ENCODE assay signal across 21 cellular contexts in genomic region chr12:104079024-104079423, GRCh38. TPM values are rescaled to one million over a fixed set of nuclear protein-coding genes. Genes with fewer than 3 reads are reported as not detected.
A peak's percentile ranks its signal among the peaks of the same experiment; 100 is the strongest.
DNase-seq lines count a peak whose midpoint lies in the region; ATAC-seq and TF ChIP-seq lines count a peak whose summit lies in the region.
"Had no signal": no experiment of that assay in that cellular context is flagged by ENCODE, and none has a peak within 500 bp of the region (broad histone marks: within the 10 kb centered on the region; RNA-seq: fewer than 3 reads in every experiment).

No MANE protein-coding gene starts in this region.

- H3K9me3 ChIP-seq in left ventricle myocardium inferior (replicated peaks) (no peaks in the 10 kb centered on the region), heart right ventricle (no peaks in the 10 kb centered on the region)
- H3K9me3 ChIP-seq: A549 had no signal

- intact Hi-C loops in Right ventricle myocardium inferior (cut with DNase I), result no loop called here
- intact Hi-C loops in left ventricle myocardium inferior (cut with micrococcal nuclease), result no loop called here
- intact Hi-C loops in heart right ventricle (cut with DNase I), result no loop called here

- H3K4me3 ChIP-seq in left ventricle myocardium inferior (no peak overlapping the region), heart right ventricle (no peak overlapping the region)
- H3K4me3 ChIP-seq: A549, GM12878, GM23248 had no signal

- H3K36me3 ChIP-seq in left ventricle myocardium inferior (peaks cover 47% of the 10 kb centered on the region), heart right ventricle (peaks cover 0 to 87% (median 17%) of the 10 kb centered on the region in 9 donors)

- peak; percentile 80 for ATAC-seq in Right ventricle myocardium inferior
- ATAC-seq in heart right ventricle, result peak in 5 of 8 donors; percentile 62 to 91 (median 79)
- ATAC-seq: A549, GM12878 had no signal

- DNase-seq in Right ventricle myocardium inferior (ENCODE audit: missing footprints) (no peak), left ventricle myocardium inferior (no peak), amniotic epithelial cell (ENCODE audit: low read depth) (peak; percentile 21), heart right ventricle (no peak), myocyte (ENCODE audit: low read depth) (peak; percentile 2), NCI-H1436 treated with DMSO at 0.1 percent for 48 hours (lab: John Stamatoyannopoulos, UW) (no peak), GM10248 (ENCODE audit: extremely low spot score) (no peak)
- DNase-seq: 8988T; ACHN; C1 segment of cervical spinal cord; Calu3; CD4-positive, alpha-beta memory T cell; COR-L47; DMS53; DMS79 treated with DMSO at 0.1 percent for 48 hours; GF-D8; H7; HCEC 1CT had no signal

- H3K27me3 ChIP-seq in left ventricle myocardium inferior (ENCODE audit: low read depth) (no peaks in the 10 kb centered on the region), heart right ventricle (no peaks in the 10 kb centered on the region)

- WGBS in heart right ventricle, 2 donors, result 61 to 68% methylated on average over 1 of the region's 1 CpG

- CTCF ChIA-PET in GM10248 (lab: Yijun Ruan, JAX), result interaction anchor here (1.5 to 2.2 kb wide), 4 partner anchors 12 to 30 kb away, joined by 4 to 11 read pairs (median 8); partner anchors contain the start of gene HCFC2

- TF ChIP-seq CTCF in left ventricle myocardium inferior (IDR thresholded peaks at IDR 0.05; ENCODE audit: borderline replicate concordance) (no peak), heart right ventricle (IDR thresholded peaks at IDR 0.05) (no peak), GM10248 (IDR thresholded peaks at IDR 0.05; ENCODE audit: control extremely low read depth, extremely low read depth, low read depth, missing control alignments) (no peak)

- H3K4me1 ChIP-seq in left ventricle myocardium inferior (peaks cover 29% of the 10 kb centered on the region), heart right ventricle (peaks cover 0 to 26% (median 12%) of the 10 kb centered on the region in 9 donors)
- H3K4me1 ChIP-seq: A549 had no signal

- POLR2A ChIA-PET in GM10248 (lab: Yijun Ruan, JAX), result interaction anchor here (0.9 kb wide), 1 partner anchor 15 kb away, joined by 4 read pairs; the partner anchor contains the start of gene HCFC2

- H3K27ac ChIP-seq in left ventricle myocardium inferior (replicated peaks) (no peak overlapping the region), heart right ventricle (no peak overlapping the region)
- H3K27ac ChIP-seq: A549, GM23248 had no signal

RNA-seq across cellular contexts. Expression of gene HCFC2, which starts 14.7 kb away (rescaled TPM):
- total RNA-seq in Right ventricle myocardium inferior (9.5 TPM), left ventricle myocardium inferior (9.2 TPM), heart right ventricle (10 to 100 TPM in 9 of 10 donors, 1 to 10 TPM in 1; 8.6 to 13.6 (median 11.3) TPM), myocyte (25.3 and 29.0 TPM in 2 replicates)
- polyA plus RNA-seq in heart right ventricle, result 10 to 100 TPM in 1 of 2 donors, 1 to 10 TPM in 1; 5.1 to 10.2 TPM
- polyA plus RNA-seq in myocyte (2012), result 10.6 TPM

RNA-seq across cellular contexts. Expression of gene GLT8D2, which starts 29.0 kb away (rescaled TPM):
- total RNA-seq in Right ventricle myocardium inferior (8.8 TPM), left ventricle myocardium inferior (11.7 TPM), heart right ventricle (10 to 100 TPM in 2 of 10 donors, 1 to 10 TPM in 8; 3.5 to 16.0 (median 7.8) TPM), myocyte (17.6 and 17.9 TPM in 2 replicates)
- polyA plus RNA-seq in heart right ventricle, result 10 to 100 TPM in 1 of 2 donors, 1 to 10 TPM in 1; 3.8 to 10.2 TPM
- polyA plus RNA-seq in myocyte (2012), result 18.9 TPM
- total RNA-seq: Calu3; CD4-positive, alpha-beta memory T cell had no signal

RNA-seq across cellular contexts. Expression of gene NFYB, which starts 59.0 kb away (rescaled TPM):
- total RNA-seq in Right ventricle myocardium inferior (39.8 TPM), left ventricle myocardium inferior (34.5 TPM), heart right ventricle (10 to 100 TPM; 16.1 to 53.9 (median 23.6) TPM), myocyte (12.8 and 33.2 TPM in 2 replicates)
- 10 to 100 TPM; 24.4 to 34.1 TPM for polyA plus RNA-seq in heart right ventricle
- 14.2 TPM for polyA plus RNA-seq in myocyte (2012)

Comparison
In these comparisons a context has a peak if more than half of its experiments do, and no peak if none do; other contexts are left out.
1. DNase-seq: peak in amniotic epithelial cell (single experiment) and myocyte (single experiment); none in Right ventricle myocardium inferior (single experiment), left ventricle myocardium inferior (single experiment), heart right ventricle (0 of 2), NCI-H1436 treated with DMSO at 0.1 percent for 48 hours (single experiment) and GM10248 (single experiment).